In genomic region chr17:77269696-77270681, GRCh38 we compare ENCODE assay signal across 30 cellular contexts.
A peak's percentile ranks its signal among the peaks of the same experiment; 100 is the strongest.
DNase-seq lines count a peak whose midpoint lies in the region; ATAC-seq and TF ChIP-seq lines count a peak whose summit lies in the region.
"Had no signal": no experiment of that assay in that cellular context is flagged by ENCODE, and none has a peak within 500 bp of the region (broad histone marks: within the 10 kb centered on the region; RNA-seq: fewer than 3 reads in every experiment).

No MANE protein-coding gene starts in this region.

- H3K23ac ChIP-seq in neuronal stem cell (ENCODE audit: low read depth, low read length, poor library complexity): no peak overlapping the region

- DNase-seq in NCI-H1417 (lab: John Stamatoyannopoulos, UW): peak in 2 of 3 experiments; percentile 21 to 49
- DNase-seq in NCI-H1417 treated with DMSO at 0.1 percent for 48 hours (lab: John Stamatoyannopoulos, UW): no peak
- DNase-seq in HCT116 (ENCODE audit: low read depth, low spot score): no peak
- DNase-seq in RWPE1 (ENCODE audit: low spot score): no peak
- no peak for DNase-seq in neuronal stem cell (ENCODE audit: low spot score)
- no peak for DNase-seq in GM03348 (ENCODE audit: low spot score)
- no peak for DNase-seq in effector memory CD4-positive, alpha-beta T cell
- DNase-seq in CD8-positive, alpha-beta T cell: no peak
- DNase-seq: 8988T; activated CD4-positive, CD25-positive, alpha-beta regulatory T cell; activated naive CD4-positive, alpha-beta T cell; activated T-cell treated with anti-CD3 and anti-CD28 coated beads, Interleukin-2, amount 50 U/mL, for 72 hours; CD4-positive, CD25-positive, alpha-beta regulatory T cell; cerebellar nuclear complex; DMS53; Kasumi-1; left ventricle myocardium inferior; NCI-H1694; NCI-H446; NK-92 treated with Interleukin-12 subunit alpha and Interleukin-12 subunit beta, amount 100 ng/mL, for 24 hours; Peyer's patch; stimulated activated CD4-positive, alpha-beta T cell treated with anti-CD3 and anti-CD28 coated beads, Interleukin-4, amount 100 ng/mL, for 4 hours; substantia nigra; T-helper 1 cell; upper lobe of right lung had no signal

- no CpG with 5 or more reads among the region's 18 CpGs for WGBS in neuronal stem cell (ENCODE audit: extremely low coverage in 2 of 2, insufficient read length in 2 of 2, insufficient replicate concordance in 1 of 2), 2 donors

- H3K4me1 ChIP-seq in HCT116 (ENCODE audit: control insufficient read depth in 1 of 2, insufficient read depth in 2 of 2, low read length in 2 of 2) (peaks cover 6 to 28% of the 10 kb centered on the region in 2 experiments; a peak in 3 of 4 replicates), neuronal stem cell (ENCODE audit: control insufficient read depth in 2 of 2, insufficient read depth in 1 of 2, low read depth in 1 of 2, low read length in 2 of 2) (no peaks in the 10 kb centered on the region)
- no peaks in the 10 kb centered on the region for H3K4me1 ChIP-seq in effector memory CD4-positive, alpha-beta T cell (ENCODE audit: control insufficient read depth, insufficient read depth, low read length, poor library complexity, severe bottlenecking)
- H3K4me1 ChIP-seq in CD8-positive, alpha-beta T cell (ENCODE audit: insufficient read depth, low read length): no peaks in the 10 kb centered on the region
- H3K4me1 ChIP-seq: left ventricle myocardium inferior, Peyer's patch, psoas muscle, SJSA1, upper lobe of right lung had no signal

- no peaks in the 10 kb centered on the region for H3K4me1 Mint-ChIP-seq in CD8-positive, alpha-beta T cell (ENCODE audit: low read depth)
- H3K4me1 Mint-ChIP-seq: brain; CD4-positive, CD25-positive, alpha-beta regulatory T cell had no signal

- H3K27ac ChIP-seq in HCT116 (ENCODE audit: low read depth, low read length) (no peak overlapping the region), RWPE1 (0 out of 2 replicates have a peak overlapping the region, but pooled peaks have one; percentile 5), neuronal stem cell (replicated peaks; ENCODE audit: low read length) (no peak overlapping the region)
- no peak overlapping the region for H3K27ac ChIP-seq in effector memory CD4-positive, alpha-beta T cell (ENCODE audit: insufficient read depth, low read length, poor library complexity, severe bottlenecking)
- H3K27ac ChIP-seq in CD8-positive, alpha-beta T cell (ENCODE audit: low read depth, low read length): no peak overlapping the region
- H3K27ac ChIP-seq: HL-60, left ventricle myocardium inferior, Peyer's patch, psoas muscle, SJSA1, upper lobe of right lung had no signal

- no peaks in the 10 kb centered on the region for H3K79me2 ChIP-seq in HCT116 (ENCODE audit: insufficient read depth, low read length)

- H3K4ac ChIP-seq in neuronal stem cell (ENCODE audit: low read length): no peak overlapping the region

- TF ChIP-seq CTCF in HCT116 (IDR thresholded peaks at IDR 0.05 in 2 of 3, conservative IDR thresholded peaks at IDR 0.05 in 1 of 3; ENCODE audit: borderline replicate concordance in 1 of 3, insufficient read depth in 1 of 3, low read depth in 2 of 3, low read length in 2 of 3) (no peak), RWPE1 (conservative IDR thresholded peaks at IDR 0.05; ENCODE audit: low read depth) (no peak)
- no peak for TF ChIP-seq CTCF in CD8-positive, alpha-beta T cell (IDR thresholded peaks at IDR 0.05)

- H4K91ac ChIP-seq in neuronal stem cell (ENCODE audit: low read depth, low read length, poor library complexity): no peak overlapping the region

- H3K4me2 ChIP-seq in HCT116 (ENCODE audit: low read length) (no peak overlapping the region), neuronal stem cell (ENCODE audit: insufficient read depth, low read length, poor library complexity, severe bottlenecking) (no peak overlapping the region)

- no peak overlapping the region for H3K4me3 ChIP-seq in HCT116 (replicated peaks in 1 of 2; ENCODE audit: low read depth in 1 of 2, low read length in 2 of 2)
- no peak overlapping the region for H3K4me3 ChIP-seq in neuronal stem cell (ENCODE audit: low read length in 2 of 2)
- H3K4me3 ChIP-seq in effector memory CD4-positive, alpha-beta T cell (ENCODE audit: insufficient read depth, low read depth, low read length, poor library complexity, severe bottlenecking): no peak overlapping the region
- no peak overlapping the region for H3K4me3 ChIP-seq in CD8-positive, alpha-beta T cell (ENCODE audit: low read depth, low read length)
- H3K4me3 ChIP-seq: left ventricle myocardium inferior, Peyer's patch, psoas muscle, SJSA1, upper lobe of right lung had no signal

- peak overlapping the region; percentile 78 for H2AK5ac ChIP-seq in neuronal stem cell (ENCODE audit: low read depth, low read length)

- H3K27ac Mint-ChIP-seq in CD8-positive, alpha-beta T cell: no peak overlapping the region
- H3K27ac Mint-ChIP-seq: activated T-cell treated with anti-CD3 and anti-CD28 coated beads, Interleukin-2, amount 50 U/mL, for 72 hours; CD4-positive, CD25-positive, alpha-beta regulatory T cell; stimulated activated memory B cell treated with anti-CD40 and anti-IgM and Interleukin-4, amounts not matched to agents 10 μg/mL and 1 μg/mL and 100 μg/mL, for 72 hours had no signal

- no TSS peak for BruUV-seq in HCT116 (replicated peaks; lab: Mats Ljungman, UMichigan)

- no peak for TF ChIP-seq POLR2A in HCT116 (IDR thresholded peaks at IDR 0.05; ENCODE audit: borderline replicate concordance, extremely low read depth, insufficient read depth, insufficient read length)

- H4K20me1 ChIP-seq in HCT116 (ENCODE audit: insufficient read depth): no peaks in the 10 kb centered on the region

- H3K36me3 Mint-ChIP-seq in CD8-positive, alpha-beta T cell: no peaks in the 10 kb centered on the region
- H3K36me3 Mint-ChIP-seq: brain; CD4-positive, CD25-positive, alpha-beta regulatory T cell had no signal

- H3K9me3 ChIP-seq in HCT116 (ENCODE audit: control insufficient read depth in 1 of 2, insufficient read depth in 1 of 2, low read depth in 1 of 2, low read length in 2 of 2): no peaks in the 10 kb centered on the region
- H3K9me3 ChIP-seq in neuronal stem cell (replicated peaks in 1 of 2; ENCODE audit: control insufficient read depth in 2 of 2, insufficient read depth in 1 of 2, low read depth in 1 of 2, low read length in 2 of 2): no peaks in the 10 kb centered on the region
- H3K9me3 ChIP-seq in effector memory CD4-positive, alpha-beta T cell (ENCODE audit: control insufficient read depth, low read length): no peaks in the 10 kb centered on the region
- no peaks in the 10 kb centered on the region for H3K9me3 ChIP-seq in CD8-positive, alpha-beta T cell (ENCODE audit: low read length)
- H3K9me3 ChIP-seq: left ventricle myocardium inferior, Peyer's patch, psoas muscle, SJSA1, upper lobe of right lung had no signal

- no peak overlapping the region for H3K18ac ChIP-seq in neuronal stem cell (ENCODE audit: low read length)

- no peak overlapping the region for H2BK120ac ChIP-seq in neuronal stem cell (ENCODE audit: low read depth, low read length)

- H3K27me3 Mint-ChIP-seq in CD8-positive, alpha-beta T cell (ENCODE audit: low read depth): peaks cover 3% of the 10 kb centered on the region

- H2AFZ ChIP-seq in HCT116 (ENCODE audit: low read depth, low read length, poor library complexity, severe bottlenecking) (no peak overlapping the region), neuronal stem cell (ENCODE audit: low read length) (no peak overlapping the region)

- RAD21 ChIA-PET in HCT116 (lab: Charles Lee; ENCODE audit: low non-redundant PET in 1 of 2, low total read pairs in 2 of 2, uncharacterized antibody in 2 of 2, unreplicated experiment in 2 of 2): no interaction called here

- H3K9ac ChIP-seq in HCT116 (ENCODE audit: low read length) (no peak overlapping the region), neuronal stem cell (ENCODE audit: low read depth, low read length, poor library complexity) (no peak overlapping the region)

- no peak overlapping the region for H3K14ac ChIP-seq in neuronal stem cell (ENCODE audit: low read length)

- ATAC-seq in HCT116: no peak
- no peak for ATAC-seq in CD8-positive, alpha-beta T cell
- ATAC-seq: activated T-cell treated with anti-CD3 and anti-CD28 coated beads, Interleukin-2, amount 50 U/mL, for 72 hours; psoas muscle; stimulated activated memory B cell treated with anti-CD40 and anti-IgM and Interleukin-4, amounts not matched to agents 10 μg/mL and 1 μg/mL and 100 μg/mL, for 72 hours; upper lobe of right lung had no signal

- no peak for TF ChIP-seq RAD21 in HCT116 (IDR thresholded peaks at IDR 0.05; ENCODE audit: low read depth)

- no peaks in the 10 kb centered on the region for H3K79me1 ChIP-seq in neuronal stem cell (ENCODE audit: low read depth, low read length)

- H3K36me3 ChIP-seq in HCT116 (ENCODE audit: control insufficient read depth in 1 of 2, insufficient read depth in 2 of 2, low read length in 2 of 2): no peaks in the 10 kb centered on the region
- no peaks in the 10 kb centered on the region for H3K36me3 ChIP-seq in neuronal stem cell (replicated peaks in 1 of 2; ENCODE audit: control insufficient read depth in 2 of 2, insufficient read depth in 2 of 2, low read length in 2 of 2)
- H3K36me3 ChIP-seq in effector memory CD4-positive, alpha-beta T cell (ENCODE audit: control insufficient read depth, insufficient read depth, low read length): no peaks in the 10 kb centered on the region
- no peaks in the 10 kb centered on the region for H3K36me3 ChIP-seq in CD8-positive, alpha-beta T cell (ENCODE audit: insufficient read depth, low read length)
- H3K36me3 ChIP-seq: left ventricle myocardium inferior, Peyer's patch, SJSA1, upper lobe of right lung had no signal

- H3K27me3 ChIP-seq in HCT116 (ENCODE audit: insufficient read depth, low read length) (no peaks in the 10 kb centered on the region), neuronal stem cell (ENCODE audit: control insufficient read depth in 3 of 3, insufficient read depth in 3 of 3, low read depth in 1 of 3, low read length in 3 of 3) (no peaks in the 10 kb centered on the region)
- no peaks in the 10 kb centered on the region for H3K27me3 ChIP-seq in effector memory CD4-positive, alpha-beta T cell (replicated peaks; ENCODE audit: control insufficient read depth, insufficient read depth, low read length, poor library complexity, severe bottlenecking)
- H3K27me3 ChIP-seq in CD8-positive, alpha-beta T cell (ENCODE audit: insufficient read depth, low read length): no peaks in the 10 kb centered on the region
- H3K27me3 ChIP-seq: Peyer's patch, SJSA1, upper lobe of right lung had no signal

- CTCF ChIA-PET in HCT116 (lab: Charles Lee): no interaction called here
- CTCF ChIA-PET in RWPE1 (lab: Yijun Ruan, JAX): no interaction called here
- CTCF ChIA-PET in CD8-positive, alpha-beta T cell (lab: Charles Lee): no interaction called here

- POLR2A ChIA-PET in HCT116 (lab: Charles Lee): no interaction called here
- POLR2A ChIA-PET in RWPE1 (lab: Yijun Ruan, JAX; ENCODE audit: low non-redundant PET): interaction anchor here (0.7 kb wide), 1 partner anchor 14 kb away, joined by 3 read pairs; no protein-coding TSS in a partner anchor
- POLR2A ChIA-PET in CD8-positive, alpha-beta T cell (lab: Charles Lee): no interaction called here

- H4K8ac ChIP-seq in neuronal stem cell (ENCODE audit: low read depth, low read length): no peak overlapping the region

- H3K9me3 Mint-ChIP-seq in CD8-positive, alpha-beta T cell: no peaks in the 10 kb centered on the region
- H3K9me3 Mint-ChIP-seq: activated T-cell treated with anti-CD3 and anti-CD28 coated beads, Interleukin-2, amount 50 U/mL, for 72 hours had no signal

- H2BK15ac ChIP-seq in neuronal stem cell (ENCODE audit: low read length): no peak overlapping the region

- H2BK5ac ChIP-seq in neuronal stem cell (ENCODE audit: low read length): no peak overlapping the region

- H2BK12ac ChIP-seq in neuronal stem cell (ENCODE audit: low read length): no peak overlapping the region

- H3K9me2 ChIP-seq in HCT116 (ENCODE audit: insufficient read depth): no peaks in the 10 kb centered on the region

- intact Hi-C loops in HCT116 (cut with micrococcal nuclease): no loop called here
- intact Hi-C loops in CD8-positive, alpha-beta T cell (cut with DNase I, micrococcal nuclease): no loop called here

- H3K4me3 Mint-ChIP-seq in CD8-positive, alpha-beta T cell: no peak overlapping the region
- H3K4me3 Mint-ChIP-seq: activated T-cell treated with anti-CD3 and anti-CD28 coated beads, Interleukin-2, amount 50 U/mL, for 72 hours; brain; CD4-positive, CD25-positive, alpha-beta regulatory T cell; stimulated activated memory B cell treated with anti-CD40 and anti-IgM and Interleukin-4, amounts not matched to agents 10 μg/mL and 1 μg/mL and 100 μg/mL, for 72 hours had no signal

Comparison
In these comparisons a context has a peak if more than half of its experiments do, and no peak if none do; other contexts are left out.
1. DNase-seq: peak in NCI-H1417 (2 of 3); none in NCI-H1417 treated with DMSO at 0.1 percent for 48 hours (single experiment), HCT116 (single experiment), RWPE1 (single experiment), neuronal stem cell (single experiment), GM03348 (single experiment), effector memory CD4-positive, alpha-beta T cell (0 of 3) and CD8-positive, alpha-beta T cell (0 of 7).